22 cellular contexts compared by ENCODE assay signal in genomic region chr1:116434849-116435248, GRCh38.
"Had no signal": no experiment of that assay in that cellular context is flagged by ENCODE, and none has a peak within 500 bp of the region (broad histone marks: within the 10 kb centered on the region; RNA-seq: fewer than 3 reads in every experiment).

No MANE protein-coding gene starts in this region.

- ATAC-seq: activated CD4-positive, CD25-positive, alpha-beta regulatory T cell treated with anti-CD3 and anti-CD28 coated beads, Interleukin-2, amount 50 U/mL, for 24 hours; activated naive CD8-positive, alpha-beta T cell treated with anti-CD3 and anti-CD28 coated beads, Interleukin-2, amount 50 U/mL, for 24 hours; activated T-cell treated with anti-CD3 and anti-CD28 coated beads, Interleukin-2, amount 50 U/mL, for 4 hours; body of pancreas had no signal

- H3K4me3 ChIP-seq: ascending aorta, body of pancreas, SK-N-MC had no signal

- DNase-seq: activated CD4-positive, alpha-beta T cell treated with anti-CD3 and anti-CD28 coated beads for 4 hours; activated effector memory CD4-positive, alpha-beta T cell treated with anti-CD3 and anti-CD28 coated beads, Interleukin-2, amount 50 U/mL, for 16 hours; activated naive CD4-positive, alpha-beta T cell treated with Interleukin-2 at 50 U/mL for 16 hours; activated naive CD8-positive, alpha-beta T cell treated with anti-CD3 and anti-CD28 coated beads, Interleukin-2, amount 50 U/mL, for 24 hours; activated T-cell treated with anti-CD3 and anti-CD28 coated beads, Interleukin-2, amount 50 U/mL, for 4 hours; amniotic stem cell; body of pancreas; Karpas-422; NCI-H1092; NCI-H1417; NCI-H1930; NCI-H2171; NCI-H2227 treated with DMSO at 0.1 percent for 48 hours; NCI-H526; NCI-H82; SIG-M5; SW 1271 had no signal

- H3K4me1 Mint-ChIP-seq: activated naive CD8-positive, alpha-beta T cell treated with anti-CD3 and anti-CD28 coated beads, Interleukin-2, amount 50 U/mL, for 24 hours; central memory CD8-positive, alpha-beta T cell had no signal

- H3K36me3 ChIP-seq: ascending aorta had no signal

- H3K9me3 ChIP-seq: ascending aorta, body of pancreas had no signal

- H3K36me3 Mint-ChIP-seq: activated naive CD4-positive, alpha-beta T cell treated with anti-CD3 and anti-CD28 coated beads, Interleukin-2, amount 50 U/mL, for 72 hours had no signal

- H3K4me3 Mint-ChIP-seq: activated naive CD8-positive, alpha-beta T cell treated with anti-CD3 and anti-CD28 coated beads, Interleukin-2, amount 50 U/mL, for 24 hours; activated T-cell treated with anti-CD3 and anti-CD28 coated beads, Interleukin-2, amount 50 U/mL, for 4 hours; central memory CD8-positive, alpha-beta T cell had no signal

- H3K27me3 ChIP-seq: ascending aorta, body of pancreas had no signal

- H3K27ac Mint-ChIP-seq: activated naive CD4-positive, alpha-beta T cell treated with anti-CD3 and anti-CD28 coated beads, Interleukin-2, amount 50 U/mL, for 72 hours; activated naive CD8-positive, alpha-beta T cell treated with anti-CD3 and anti-CD28 coated beads, Interleukin-2, amount 50 U/mL, for 24 hours had no signal

- H3K27ac ChIP-seq: ascending aorta, SK-N-MC had no signal
